1 cellular context compared by ENCODE assay signal in genomic region chr10:102398172-102399020, GRCh38.
TF ChIP-seq lines count a peak whose summit lies in the region.

No MANE protein-coding gene starts in this region.

TF ChIP-seq in GM23338, 12 proteins besides CTCF, POLR2A, EP300 and RAD21 (continued from another document):
- TF ChIP-seq ZNF462 (CRISPR knock-in tag; IDR thresholded peaks at IDR 0.05) (no peak), CREB1 (CRISPR knock-in tag; IDR thresholded peaks at IDR 0.05; ENCODE audit: low read depth) (no peak), STAT1 (IDR thresholded peaks at IDR 0.05; ENCODE audit: unreplicated experiment) (no peak), ZNF331 (CRISPR knock-in tag; IDR thresholded peaks at IDR 0.05; ENCODE audit: low read depth) (no peak), POLR2AphosphoS5 (IDR thresholded peaks at IDR 0.05; ENCODE audit: low read depth) (no peak), ZNF114 (CRISPR knock-in tag; IDR thresholded peaks at IDR 0.05) (no peak)
